In genomic region chr18:79680100-79680879, GRCh38 we compare ENCODE assay signal across 8 cellular contexts. TPM values are rescaled to one million over a fixed set of nuclear protein-coding genes. Genes with fewer than 3 reads are reported as not detected.
DNase-seq lines count a peak whose midpoint lies in the region; ATAC-seq, FAIRE-seq and TF ChIP-seq lines count a peak whose summit lies in the region.

No MANE protein-coding gene starts in this region.

- H3K4me3 Mint-ChIP-seq in endothelial cell (ENCODE audit: unreplicated experiment) (peak overlapping the region; percentile 90), natural killer cell (peak overlapping the region; percentile 87)

- H3K9me3 ChIP-seq in aorta (ENCODE audit: control insufficient read depth, low read length), result no peaks in the 10 kb centered on the region

- H3K36me3 Mint-ChIP-seq in endothelial cell (ENCODE audit: low read depth, unreplicated experiment) (no peaks in the 10 kb centered on the region), natural killer cell (no peaks in the 10 kb centered on the region)

- WGBS in aorta, 2 donors, result 5% methylated on average over 45 to 54 of the region's 54 CpGs

- H3K27me3 Mint-ChIP-seq in endothelial cell (ENCODE audit: unreplicated experiment) (peaks cover 13% of the 10 kb centered on the region), natural killer cell (ENCODE audit: low read depth in 2 of 2) (no peaks in the 10 kb centered on the region)

- peak overlapping the region; percentile 78 for H3K27ac Mint-ChIP-seq in endothelial cell (ENCODE audit: unreplicated experiment)
- peak overlapping the region; percentile 84 to 99 for H3K27ac Mint-ChIP-seq in natural killer cell

- peak overlapping the region; percentile 84 to 95 for H3K4me3 ChIP-seq in aorta (ENCODE audit: low read length in 2 of 2)

- DNase-seq in D721Med (ENCODE audit: insufficient read length, low spot score) (peak; percentile 74), LoVo (ENCODE audit: low spot score) (peak; percentile 46), endothelial cell (ENCODE audit: low spot score) (peak; percentile 39), natural killer cell (peak; percentile 51), aorta (no peak)
- peak; percentile 44 for DNase-seq in activated CD4-positive, alpha-beta T cell treated with anti-CD3 and anti-CD28 coated beads, Interleukin-2, amount 50 U/mL, for 1 hour

- FAIRE-seq in D721Med (lab: Jason Lieb, UNC), result peak; percentile 88

- H3K9me3 Mint-ChIP-seq in endothelial cell (ENCODE audit: unreplicated experiment) (no peaks in the 10 kb centered on the region), natural killer cell (no peaks in the 10 kb centered on the region)

- H3K4me1 Mint-ChIP-seq in endothelial cell (ENCODE audit: unreplicated experiment) (peaks cover 14% of the 10 kb centered on the region), natural killer cell (peaks cover 56 to 61% of the 10 kb centered on the region in 2 donors)

- no peak for TF ChIP-seq CTCF in D721Med (IDR thresholded peaks at IDR 0.05; ENCODE audit: insufficient read depth, missing control alignments)
- no peak for TF ChIP-seq CTCF in endothelial cell (IDR thresholded peaks at IDR 0.05; ENCODE audit: unreplicated experiment)
- no peak for TF ChIP-seq CTCF in natural killer cell (IDR thresholded peaks at IDR 0.05)

- no peaks in the 10 kb centered on the region for H3K4me1 ChIP-seq in aorta (ENCODE audit: control insufficient read depth in 1 of 2, insufficient read depth in 2 of 2, low read length in 2 of 2)

- intact Hi-C loops in natural killer cell (cut with micrococcal nuclease) (loop anchor here (5.0 kb wide), 1 partner anchor 613 kb away; the partner anchor contains the start of gene ATP9B), aorta (cut with DNase I) (no loop called here)

- H3K36me3 ChIP-seq in aorta (ENCODE audit: control insufficient read depth in 1 of 2, insufficient read depth in 2 of 2, low read length in 1 of 2), result no peaks in the 10 kb centered on the region

- peak overlapping the region; percentile 29 to 87 for H3K27ac ChIP-seq in aorta (ENCODE audit: low read depth in 1 of 2, low read length in 2 of 2)

- no peaks in the 10 kb centered on the region for H3K27me3 ChIP-seq in aorta (ENCODE audit: control insufficient read depth in 1 of 2, insufficient read depth in 2 of 2, low read length in 1 of 2)

- peak; percentile 6 for ATAC-seq in GM21717 (IDR thresholded peaks at IDR 0.05; ENCODE audit: unreplicated experiment)
- peak; percentile 5 to 14 (median 6) for ATAC-seq in natural killer cell
- no peak for ATAC-seq in aorta (ENCODE audit: low FRiP score)
- ATAC-seq in HG02678 (IDR thresholded peaks at IDR 0.05; ENCODE audit: unreplicated experiment), result no peak

RNA-seq across cellular contexts. Expression of gene CTDP1, which starts 0.7 kb away (rescaled TPM):
- total RNA-seq in endothelial cell (ENCODE audit: unreplicated experiment) (34.2 TPM), natural killer cell (10 to 100 TPM; 66.9 to 89.4 (median 77.1) TPM), aorta (10 to 100 TPM; 18.5 to 19.8 TPM)
- 10 to 100 TPM in 1 of 2 donors, 1 to 10 TPM in 1; 7.0 to 14.9 TPM for polyA plus RNA-seq in aorta

Comparison
In these comparisons a context has a peak if more than half of its experiments do, and no peak if none do; other contexts are left out.
1. DNase-seq: peak in D721Med (single experiment), LoVo (single experiment), activated CD4-positive, alpha-beta T cell treated with anti-CD3 and anti-CD28 coated beads, Interleukin-2, amount 50 U/mL, for 1 hour (single experiment), endothelial cell (single experiment) and natural killer cell (single experiment); none in aorta (0 of 2).
2. ATAC-seq: peak in GM21717 (single experiment) and natural killer cell (3 of 3); none in aorta (single experiment) and HG02678 (single experiment).